ENCODE assay signal across 18 cellular contexts in genomic region chr12:103586132-103586531, GRCh38. TPM values are rescaled to one million over a fixed set of nuclear protein-coding genes. Genes with fewer than 3 reads are reported as not detected.
DNase-seq lines count a peak whose midpoint lies in the region; ATAC-seq, FAIRE-seq and TF ChIP-seq lines count a peak whose summit lies in the region.
"Had no signal": no experiment of that assay in that cellular context is flagged by ENCODE, and none has a peak within 500 bp of the region (broad histone marks: within the 10 kb centered on the region; RNA-seq: fewer than 3 reads in every experiment).

No MANE protein-coding gene starts in this region.

- POLR2A ChIA-PET in IMR-90 (lab: Charles Lee; ENCODE audit: unreplicated experiment) (no interaction called here), GM12878 (lab: Charles Lee) (no interaction called here)

- no peaks in the 10 kb centered on the region for H3K36me3 ChIP-seq in IMR-90 (ENCODE audit: control insufficient read depth, insufficient read depth, low read length)
- no peaks in the 10 kb centered on the region for H3K36me3 ChIP-seq in GM12878 (ENCODE audit: control insufficient read depth in 2 of 2, insufficient read depth in 2 of 2, low read length in 1 of 2)
- no peaks in the 10 kb centered on the region for H3K36me3 ChIP-seq in kidney epithelial cell (ENCODE audit: control insufficient read depth, insufficient read depth, low read length)

- no peak for FAIRE-seq in GM12878 (lab: Jason Lieb, UNC)
- FAIRE-seq: A204.1, H54 had no signal

- H3K79me2 ChIP-seq in GM12878 (ENCODE audit: control insufficient read depth, insufficient read depth, low read length) = no peaks in the 10 kb centered on the region

- H2BK15ac ChIP-seq in IMR-90 (ENCODE audit: low read depth, low read length) = no peak overlapping the region

- TF ChIP-seq EP300 in GM12878 (IDR thresholded peaks at IDR 0.05; ENCODE audit: borderline replicate concordance in 1 of 2, control insufficient read depth in 1 of 2, low read depth in 2 of 2, low read length in 2 of 2) = no peak

- no peaks in the 10 kb centered on the region for H3K9me3 ChIP-seq in IMR-90 (ENCODE audit: control insufficient read depth, insufficient read depth, low read length)
- no peaks in the 10 kb centered on the region for H3K9me3 ChIP-seq in GM12878 (replicated peaks; ENCODE audit: control insufficient read depth, insufficient read depth, low read length)

- no peak overlapping the region for H4K8ac ChIP-seq in IMR-90 (ENCODE audit: low read depth in 2 of 2, low read length in 2 of 2)

- no peak overlapping the region for H3K4ac ChIP-seq in IMR-90 (ENCODE audit: low read depth, low read length)

- WGBS in IMR-90 (ENCODE audit: extremely low coverage in 2 of 2, insufficient read length in 1 of 2), 2 experiments = no CpG with 5 or more reads among the region's 1 CpG
- 0% methylated on average over 1 of the region's 1 CpG for WGBS in GM12878 (ENCODE audit: insufficient coverage, insufficient replicate concordance, low lambda C conversion rate, missing lambda C conversion rate)

- CTCF ChIA-PET in IMR-90 (lab: Yijun Ruan, JAX) (no interaction called here), GM12878 (lab: Yijun Ruan, JAX) (interaction anchor here (1.0 to 5.5 kb wide), 4 partner anchors 11 to 703 kb away, joined by 3 to 36 read pairs (median 5); no protein-coding TSS in a partner anchor)

- H3K14ac ChIP-seq in IMR-90 (replicated peaks; ENCODE audit: low read depth, low read length) = no peak overlapping the region

- H3K9me1 ChIP-seq in IMR-90 (ENCODE audit: insufficient read depth, low read length) = no peaks in the 10 kb centered on the region

- no peak overlapping the region for H3K56ac ChIP-seq in IMR-90 (ENCODE audit: extremely low read depth, insufficient read depth, low read length)

- no peak overlapping the region for H2BK20ac ChIP-seq in IMR-90 (ENCODE audit: low read depth, low read length)

- peak; percentile 10; the same call in 1 of the 2 replicates for TF ChIP-seq RAD21 in IMR-90 (IDR thresholded peaks at IDR 0.05; ENCODE audit: low read length)
- TF ChIP-seq RAD21 in GM12878 (IDR thresholded peaks at IDR 0.05; ENCODE audit: insufficient read depth, low read depth, low read length) = peak; percentile 66

- SMC1A ChIA-PET in GM12878 (lab: Charles Lee; ENCODE audit: uncharacterized antibody, unreplicated experiment) = no interaction called here

- TF ChIP-seq CTCF in IMR-90 (conservative IDR thresholded peaks at IDR 0.05; ENCODE audit: low read depth, low read length) (peak; percentile 20), GM12878 (IDR thresholded peaks at IDR 0.05 in 2 of 3, conservative IDR thresholded peaks at IDR 0.05 in 1 of 3; ENCODE audit: control insufficient read depth in 2 of 3, extremely low read depth in 1 of 3, insufficient read depth in 1 of 3, low read depth in 3 of 3, low read length in 3 of 3) (peak in 1 of 3 experiments; percentile 17; a peak in 1 of 6 replicates), kidney epithelial cell (IDR thresholded peaks at IDR 0.05; ENCODE audit: insufficient read depth, low read length, poor library complexity, severe bottlenecking) (peak; percentile 12)

- H3K4me3 ChIP-seq in IMR-90 (ENCODE audit: insufficient read depth, low read depth, low read length) (no peak overlapping the region), GM12878 (no peak overlapping the region), kidney epithelial cell (ENCODE audit: low read depth, low read length) (no peak overlapping the region)

- dilution Hi-C loops in IMR-90 (cut with HindIII; ENCODE audit: low sequenced_read_pairs, unreplicated experiment) = no loop called here

- H4K20me1 ChIP-seq in IMR-90 (ENCODE audit: insufficient read depth, low read length) (no peaks in the 10 kb centered on the region), GM12878 (ENCODE audit: control insufficient read depth, insufficient read depth) (no peaks in the 10 kb centered on the region)

- RAD21 ChIA-PET in GM12878 (lab: Charles Lee; ENCODE audit: unreplicated experiment) = no interaction called here

- ATAC-seq in IMR-90 (ENCODE audit: low read depth) (peak; percentile 48; the same call in 1 of the 2 replicates), GM12878 (no peak), sciatic nerve (no peak), GM21529 (IDR thresholded peaks at IDR 0.05; ENCODE audit: unreplicated experiment) (no peak), HG02642 (IDR thresholded peaks at IDR 0.05; ENCODE audit: poor library complexity, unreplicated experiment) (no peak)
- ATAC-seq: activated naive CD8-positive, alpha-beta T cell treated with anti-CD3 and anti-CD28 coated beads, Interleukin-2, amount 50 U/mL, for 24 hours had no signal

- no peak overlapping the region for H3K18ac ChIP-seq in IMR-90 (ENCODE audit: low read depth, low read length)

- no TSS peak for BruUV-seq in IMR-90 (replicated peaks; lab: Mats Ljungman, UMichigan)
- BruUV-seq in GM12878 (replicated peaks; lab: Mats Ljungman, UMichigan) = no TSS peak

- in situ Hi-C loops in IMR-90 (cut with MboI; ENCODE audit: low sequenced_read_pairs) = no loop called here
- in situ Hi-C loops in GM12878 (cut with MboI) = no loop called here

- no peak overlapping the region for H2BK120ac ChIP-seq in IMR-90 (ENCODE audit: low read depth, low read length)

- H3K4me2 ChIP-seq in IMR-90 (ENCODE audit: low read depth, low read length) (no peak overlapping the region), GM12878 (ENCODE audit: control insufficient read depth, insufficient read depth) (no peak overlapping the region)

- H2AK9ac ChIP-seq in IMR-90 (replicated peaks; ENCODE audit: low read depth, low read length, poor library complexity) = no peak overlapping the region

- H3K4me1 ChIP-seq in IMR-90 (ENCODE audit: control insufficient read depth, insufficient read depth, low read length) (no peaks in the 10 kb centered on the region), GM12878 (ENCODE audit: control insufficient read depth, insufficient read depth, low read length) (peaks cover 21% of the 10 kb centered on the region)

- no peak overlapping the region for H2AK5ac ChIP-seq in IMR-90 (ENCODE audit: low read depth, low read length)

- no peak overlapping the region for H3K9ac ChIP-seq in IMR-90 (ENCODE audit: low read depth, low read length)
- H3K9ac ChIP-seq in GM12878 (ENCODE audit: control insufficient read depth, insufficient read depth, low read length) = no peak overlapping the region

- H3K23ac ChIP-seq in IMR-90 (ENCODE audit: low read depth, low read length) = no peak overlapping the region

- H4K91ac ChIP-seq in IMR-90 (ENCODE audit: insufficient read depth, low read depth, low read length) = no peak overlapping the region

- no peak for TF ChIP-seq POLR2A in IMR-90 (IDR thresholded peaks at IDR 0.05; ENCODE audit: low read depth, low read length)
- no peak for TF ChIP-seq POLR2A in GM12878 (IDR thresholded peaks at IDR 0.05; ENCODE audit: low read depth, low read length)

- H3K27me3 ChIP-seq in IMR-90 (ENCODE audit: control insufficient read depth, insufficient read depth, low read length) (no peaks in the 10 kb centered on the region; the same call in 1 of the 2 replicates), GM12878 (replicated peaks in 1 of 2; ENCODE audit: control insufficient read depth in 2 of 2, insufficient read depth in 2 of 2, low read length in 1 of 2) (no peaks in the 10 kb centered on the region), kidney epithelial cell (ENCODE audit: control insufficient read depth, insufficient read depth, low read length) (no peaks in the 10 kb centered on the region)

- intact Hi-C loops in IMR-90 (cut with micrococcal nuclease) (no loop called here), GM12878 (cut with micrococcal nuclease; ENCODE audit: unreplicated experiment) (no loop called here), sciatic nerve (cut with DNase I) (no loop called here)

- H2BK5ac ChIP-seq in IMR-90 (ENCODE audit: low read depth, low read length, poor library complexity, severe bottlenecking) = no peak overlapping the region

- H3K27ac ChIP-seq in IMR-90 (ENCODE audit: insufficient read depth, low read length) (no peak overlapping the region), GM12878 (ENCODE audit: control insufficient read depth, insufficient read depth) (no peak overlapping the region)

- H4K5ac ChIP-seq in IMR-90 (ENCODE audit: low read depth, low read length) = no peak overlapping the region

- no peaks in the 10 kb centered on the region for H3K79me1 ChIP-seq in IMR-90 (ENCODE audit: low read depth in 1 of 2, low read length in 2 of 2)

- DNase-seq in NCI-H146 treated with DMSO at 0.1 percent for 48 hours (lab: John Stamatoyannopoulos, UW; ENCODE audit: unreplicated experiment) (peak; percentile 11), NCI-H146 (lab: John Stamatoyannopoulos, UW) (no peak), IMR-90 (no peak), GM12878 (ENCODE audit: low read depth, low spot score) (no peak), kidney epithelial cell (ENCODE audit: low read depth) (no peak), sciatic nerve (ENCODE audit: low spot score) (no peak)
- DNase-seq: activated CD4-positive, alpha-beta memory T cell treated with anti-CD3 and anti-CD28 coated beads, Interleukin-2, amount 10 ng/mL, durations not matched to agents 7 days and 5 days; activated naive CD8-positive, alpha-beta T cell treated with anti-CD3 and anti-CD28 coated beads, Interleukin-2, amount 50 U/mL, for 24 hours; CD4-positive, alpha-beta T cell; glutamatergic neuron; NCI-H226; stimulated activated CD4-positive, alpha-beta T cell treated with anti-CD3 and anti-CD28 coated beads, Interleukin-2, amount 100 ng/mL, for 48 hours; stimulated activated CD8-positive, alpha-beta memory T cell treated with anti-CD3 and anti-CD28 coated beads, Interleukin-4, amount 100 ng/mL, for 48 hours had no signal

- H2AFZ ChIP-seq in IMR-90 (replicated peaks; ENCODE audit: low read length, poor library complexity) (no peak overlapping the region), GM12878 (ENCODE audit: control insufficient read depth, low read depth, low read length) (no peak overlapping the region)

RNA-seq across cellular contexts. Expression of gene STAB2, which starts 0.9 kb away (rescaled TPM):
- not detected in 2 replicates for total RNA-seq in IMR-90 (2012; rRNA removed)
- polyA plus RNA-seq in IMR-90 (2012; rRNA removed) = not detected in 2 replicates
- polyA plus RNA-seq in IMR-90 (2012; cell fraction: cytosol; rRNA removed) = not detected in 2 replicates
- polyA plus RNA-seq in IMR-90 (2012; cell fraction: nucleus; rRNA removed; ENCODE audit: low replicate concordance) = under 0.01 TPM in 1 of 2 replicates, not detected in the other
- total RNA-seq in GM12878 (2013; cell fraction: nucleolus; rRNA removed) = 0.29 and 0.31 TPM in 2 replicates
- total RNA-seq in GM12878 (2014; rRNA removed) = 0.11 TPM in 1 of 2 replicates, not detected in the other
- not detected in 2 replicates for total RNA-seq in GM12878 (2014; rRNA removed; fragmentation: Illumina TruSeq; extraction: Trizol)
- not detected in 2 replicates for total RNA-seq in GM12878 (2021)
- polyA plus RNA-seq in GM12878 (2011; ENCODE audit: low read depth) = not detected
- polyA plus RNA-seq in GM12878 (2011; rRNA removed) = not detected in 2 replicates
- polyA plus RNA-seq in GM12878 (2011; cell fraction: cytosol; rRNA removed) = under 0.01 and 0.02 TPM in 2 replicates
- 0.03 TPM in 2 replicates for polyA plus RNA-seq in GM12878 (2011; cell fraction: nucleus; rRNA removed)
- polyA plus RNA-seq in GM12878 (2012) = 0.01 TPM in 2 replicates
- polyA plus RNA-seq in GM12878 (2014; fragmentation: Illumina TruSeq; extraction: Trizol) = not detected in 2 replicates
- polyA plus RNA-seq in GM12878 (2014; fragmentation: Nextera tagmentation; extraction: Ambion mirVana) = not detected
- polyA plus RNA-seq in GM12878 (2014; rRNA removed) = not detected in 2 replicates
- polyA plus RNA-seq in GM12878 (2016; fragmentation: Nextera tagmentation; extraction: Ambion mirVana) = under 1 TPM in 1 of 2 experiments, not detected in 1; 0.37 TPM
- polyA minus RNA-seq in GM12878 (2011; rRNA and poly(A)+ RNA removed) = not detected in 2 replicates
- not detected in 2 replicates for polyA minus RNA-seq in GM12878 (2011; cell fraction: cytosol; rRNA and poly(A)+ RNA removed)
- polyA minus RNA-seq in GM12878 (2011; cell fraction: nucleus; rRNA and poly(A)+ RNA removed) = not detected in 2 replicates
- total RNA-seq in kidney epithelial cell = not detected in 2 replicates
- 0.13 TPM for total RNA-seq in sciatic nerve
- total RNA-seq: activated CD4-positive, alpha-beta memory T cell treated with anti-CD3 and anti-CD28 coated beads, Interleukin-2, amount 10 ng/mL, durations not matched to agents 7 days and 5 days; CD4-positive, alpha-beta T cell; OCI-LY7 had no signal
